In genomic region chr3:66303556-66303955, GRCh38 we compare ENCODE assay signal across 12 cellular contexts.
DNase-seq lines count a peak whose midpoint lies in the region; ATAC-seq and TF ChIP-seq lines count a peak whose summit lies in the region.
"Had no signal": no experiment of that assay in that cellular context is flagged by ENCODE, and none has a peak within 500 bp of the region (broad histone marks: within the 10 kb centered on the region; RNA-seq: fewer than 3 reads in every experiment).

No MANE protein-coding gene starts in this region.

- H3K36me3 ChIP-seq in duodenal mucosa (ENCODE audit: control insufficient read depth in 1 of 2, insufficient read depth in 2 of 2, low read length in 2 of 2): no peaks in the 10 kb centered on the region

- no peaks in the 10 kb centered on the region for H3K9me3 Mint-ChIP-seq in progenitor cell of endocrine pancreas (ENCODE audit: low read depth)

- no peaks in the 10 kb centered on the region for H3K36me3 Mint-ChIP-seq in progenitor cell of endocrine pancreas (ENCODE audit: insufficient read depth)

- ATAC-seq in stimulated activated naive CD8-positive, alpha-beta T cell treated with anti-CD3 and anti-CD28 coated beads, Interleukin-15, Interleukin-2, amounts not matched to agents 100 U/mL and 50 U/mL, for 24 hours: peak; percentile 89
- no peak for ATAC-seq in GM21360 (IDR thresholded peaks at IDR 0.05; ENCODE audit: unreplicated experiment)

- peak overlapping the region; percentile 22 for H3K27ac ChIP-seq in duodenal mucosa (ENCODE audit: low read depth, low read length)
- H3K27ac ChIP-seq: 22Rv1, epithelial cell of prostate, psoas muscle had no signal

- TF ChIP-seq CTCF in progenitor cell of endocrine pancreas (IDR thresholded peaks at IDR 0.05; ENCODE audit: unreplicated experiment): no peak

- no peaks in the 10 kb centered on the region for H3K27me3 ChIP-seq in duodenal mucosa (ENCODE audit: control insufficient read depth in 1 of 2, insufficient read depth in 2 of 2, low read length in 2 of 2)

- H3K4me1 Mint-ChIP-seq in progenitor cell of endocrine pancreas (ENCODE audit: low read depth): peaks cover 6% of the 10 kb centered on the region

- H3K27ac Mint-ChIP-seq in progenitor cell of endocrine pancreas: no peak overlapping the region

- H3K4me3 Mint-ChIP-seq in progenitor cell of endocrine pancreas (ENCODE audit: low read depth): no peak overlapping the region

- no peaks in the 10 kb centered on the region for H3K27me3 Mint-ChIP-seq in progenitor cell of endocrine pancreas

- no peaks in the 10 kb centered on the region for H3K9me3 ChIP-seq in duodenal mucosa (ENCODE audit: control insufficient read depth in 1 of 2, low read length in 2 of 2)
- H3K9me3 ChIP-seq: psoas muscle had no signal

- DNase-seq in DMS 273 (lab: John Stamatoyannopoulos, UW; ENCODE audit: unreplicated experiment): peak; percentile 3
- no peak for DNase-seq in DMS 273 treated with DMSO at 0.1 percent for 48 hours (lab: John Stamatoyannopoulos, UW)
- peak; percentile 47 for DNase-seq in T follicular helper cell (ENCODE audit: low read depth)
- peak; percentile 25 for DNase-seq in stimulated activated naive CD8-positive, alpha-beta T cell treated with anti-CD3 and anti-CD28 coated beads, Interleukin-15, Interleukin-2, amounts not matched to agents 100 U/mL and 50 U/mL, for 24 hours
- DNase-seq in NCI-H526 (lab: John Stamatoyannopoulos, UW): no peak
- DNase-seq in progenitor cell of endocrine pancreas (ENCODE audit: low spot score, unreplicated experiment): no peak
- DNase-seq: psoas muscle, SHP77 treated with DMSO at 0.1 percent for 48 hours had no signal

- H3K4me1 ChIP-seq in duodenal mucosa (ENCODE audit: control insufficient read depth in 1 of 2, insufficient read depth in 2 of 2, low read length in 2 of 2): peaks cover 2 to 3% of the 10 kb centered on the region in 2 donors

- H3K4me3 ChIP-seq in duodenal mucosa (ENCODE audit: low read depth in 1 of 2, low read length in 2 of 2): no peak overlapping the region
- H3K4me3 ChIP-seq: psoas muscle had no signal

- H3K9ac ChIP-seq in duodenal mucosa (ENCODE audit: low read depth in 1 of 2, low read length in 2 of 2): peak overlapping the region in 1 of 2 donors; percentile 5

Comparison
In these comparisons a context has a peak if more than half of its experiments do, and no peak if none do; other contexts are left out.
1. DNase-seq: peak in DMS 273 (single experiment), T follicular helper cell (single experiment) and stimulated activated naive CD8-positive, alpha-beta T cell treated with anti-CD3 and anti-CD28 coated beads, Interleukin-15, Interleukin-2, amounts not matched to agents 100 U/mL and 50 U/mL, for 24 hours (single experiment); none in DMS 273 treated with DMSO at 0.1 percent for 48 hours (single experiment), NCI-H526 (0 of 2) and progenitor cell of endocrine pancreas (single experiment).